Comparison of ENCODE assay signal across 8 cellular contexts in the genomic region with DNA sequence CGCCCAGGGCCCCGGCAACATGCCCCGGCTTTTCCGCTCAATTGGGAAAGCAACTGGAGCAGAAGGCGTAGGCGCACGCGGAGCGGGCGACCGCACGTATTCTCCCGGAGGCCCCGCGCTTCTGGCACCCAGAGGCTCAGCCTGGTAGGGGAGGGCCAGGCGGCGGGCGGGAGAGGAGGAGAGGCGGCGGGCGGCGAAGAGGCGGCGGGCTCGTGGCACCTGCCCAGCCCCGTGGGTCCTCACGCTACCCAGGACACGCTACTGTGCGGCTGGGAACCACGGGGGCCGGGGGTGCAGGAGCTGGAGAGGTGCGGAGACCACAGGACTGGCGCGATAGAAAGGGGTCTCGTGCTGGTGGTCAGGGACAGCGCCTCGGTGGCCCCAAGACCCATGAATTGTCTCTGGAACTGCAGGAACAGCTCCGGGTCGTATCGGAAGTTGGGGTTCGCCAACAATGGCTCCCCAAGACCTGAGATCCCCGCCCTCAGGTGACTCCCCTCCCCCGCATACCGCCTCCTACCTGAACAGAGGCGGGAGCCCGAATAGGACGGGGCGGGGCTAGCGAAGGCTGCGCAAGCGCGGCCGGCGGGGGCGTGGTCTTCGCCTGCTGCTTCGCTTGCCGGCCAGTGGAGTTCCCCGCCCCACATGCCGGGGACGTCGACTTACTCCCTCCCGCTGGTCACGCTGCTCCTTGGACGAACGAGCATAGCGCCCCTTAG. TPM values are rescaled to one million over a fixed set of nuclear protein-coding genes. Genes with fewer than 3 reads are reported as not detected.
DNase-seq lines count a peak whose midpoint lies in the region; TF ChIP-seq lines count a peak whose summit lies in the region.

A gene (minus strand): TSS at position 549 of the 719 bp plus-strand sequence.

- POLR2A ChIA-PET in activated CD8-positive, alpha-beta memory T cell treated with anti-CD3 and anti-CD28 coated beads for 36 hours (lab: Charles Lee): interaction anchor here (0.7 to 2.5 kb wide), 5 partner anchors 10 to 33 kb away, joined by 3 to 14 read pairs (median 6); a partner anchor contains a TSS

- H3K4me1 ChIP-seq in effector memory CD4-positive, alpha-beta T cell (ENCODE audit: control insufficient read depth, insufficient read depth, low read length, poor library complexity, severe bottlenecking): peaks cover 18% of the 10 kb centered on the region

- CTCF ChIA-PET in activated CD8-positive, alpha-beta memory T cell treated with anti-CD3 and anti-CD28 coated beads for 36 hours (lab: Charles Lee): interaction anchor here (1.0 to 2.1 kb wide), 7 partner anchors 11 to 55 kb away, joined by 3 to 7 read pairs (median 4); a partner anchor contains a TSS

- peak; percentile 91 for TF ChIP-seq CTCF in GM20000 (IDR thresholded peaks at IDR 0.05; ENCODE audit: extremely low read depth, missing control alignments)

- peak within 1 kb of the TSS; percentile 79 for H3K4me3 ChIP-seq in effector memory CD4-positive, alpha-beta T cell (ENCODE audit: insufficient read depth, low read depth, low read length, poor library complexity, severe bottlenecking)

- H3K27ac ChIP-seq in effector memory CD4-positive, alpha-beta T cell (ENCODE audit: insufficient read depth, low read length, poor library complexity, severe bottlenecking): peak within 1 kb of the TSS; percentile 85

- H3K27me3 ChIP-seq in effector memory CD4-positive, alpha-beta T cell (replicated peaks; ENCODE audit: control insufficient read depth, insufficient read depth, low read length, poor library complexity, severe bottlenecking): no peaks in the 10 kb centered on the region

- H3K9me3 ChIP-seq in effector memory CD4-positive, alpha-beta T cell (ENCODE audit: control insufficient read depth, low read length): no peaks in the 10 kb centered on the region

- DNase-seq in CMK (ENCODE audit: low read depth) (peak; percentile 98), GM20000 (ENCODE audit: low spot score) (peak; percentile 98), HT-29 (ENCODE audit: low spot score) (peak; percentile 100), NOMO-1 (lab: John Stamatoyannopoulos, UW; ENCODE audit: unreplicated experiment in 2 of 2) (peak; percentile 97), lung microvascular endothelial cell (ENCODE audit: low read depth in 2 of 2) (peak; percentile 98 to 99)
- DNase-seq in effector memory CD4-positive, alpha-beta T cell: peak; percentile 98 to 99 (median 99)
- peak; percentile 93 to 98 (median 97) for DNase-seq in stimulated activated CD4-positive, alpha-beta T cell treated with anti-CD3 and anti-CD28 coated beads, TNF-alpha, amount 100 ng/mL, for 48 hours (ENCODE audit: low read depth in 3 of 3)

- H3K36me3 ChIP-seq in effector memory CD4-positive, alpha-beta T cell (ENCODE audit: control insufficient read depth, insufficient read depth, low read length): peaks cover 9% of the 10 kb centered on the region

RNA-seq across cellular contexts. Expression of the gene that starts here (rescaled TPM):
- total RNA-seq in HT-29 (2014; rRNA removed; shearing (Covaris generic)): 41.3 and 45.0 TPM in 2 replicates
- total RNA-seq in activated CD8-positive, alpha-beta memory T cell treated with anti-CD3 and anti-CD28 coated beads for 36 hours: 10 to 100 TPM; 29.9 to 30.4 TPM
- total RNA-seq in lung microvascular endothelial cell: 9.9 and 10.2 TPM in 2 replicates

Comparison
In these comparisons a context has a peak if more than half of its experiments do, and no peak if none do; other contexts are left out.
1. Peak in every context shown above with its lines: DNase-seq, H3K4me3 ChIP-seq and H3K27ac ChIP-seq.